ENCODE assay signal across 33 cellular contexts in genomic region chr15:31116423-31117030, GRCh38. TPM values are rescaled to one million over a fixed set of nuclear protein-coding genes. Genes with fewer than 3 reads are reported as not detected.
"Had no signal": no experiment of that assay in that cellular context is flagged by ENCODE, and none has a peak within 500 bp of the region (broad histone marks: within the 10 kb centered on the region; RNA-seq: fewer than 3 reads in every experiment).

No MANE protein-coding gene starts in this region.

- FAIRE-seq: islet of Langerhans, kidney, urothelium cell line had no signal

- H3K27ac ChIP-seq: left lung, lower lobe of right lung, neutrophil, parathyroid adenoma, psoas muscle, right lobe of liver, suprapubic skin, thoracic aorta, tibial artery, upper lobe of right lung had no signal

- H3K4me3 ChIP-seq: left lung, lower lobe of right lung, psoas muscle, right lobe of liver, suprapubic skin, thoracic aorta, tibial artery, upper lobe of right lung had no signal

- H3K9me3 ChIP-seq: neutrophil, psoas muscle, suprapubic skin, upper lobe of right lung had no signal

- ATAC-seq: left colon; left lung; lower lobe of right lung; naive thymus-derived CD8-positive, alpha-beta T cell; psoas muscle; right lobe of liver; stimulated activated naive B cell treated with anti-CD40 and anti-IgM and Interleukin-4, amounts not matched to agents 10 μg/mL and 1 μg/mL and 100 μg/mL, for 72 hours; upper lobe of right lung had no signal

- H3K4me1 ChIP-seq: left lung, lower lobe of right lung, parathyroid adenoma, psoas muscle, right lobe of liver, suprapubic skin, tibial artery, upper lobe of right lung had no signal

- H3K36me3 ChIP-seq: left lung, lower lobe of right lung, neutrophil, right lobe of liver, suprapubic skin, thoracic aorta, tibial artery, upper lobe of right lung had no signal

- DNase-seq: hypothalamus; immature natural killer cell; kidney; left colon; left lung; lower lobe of right lung; mammary epithelial cell; mesenchymal stem cell; naive thymus-derived CD8-positive, alpha-beta T cell; occipital lobe; psoas muscle; right lobe of liver; stimulated activated CD4-positive, alpha-beta T cell treated with anti-CD3 and anti-CD28 coated beads, Interleukin-12 subunit alpha, Interleukin-12 subunit beta, amount 100 ng/mL, for 4 hours; stimulated activated CD4-positive, alpha-beta T cell treated with anti-CD3 and anti-CD28 coated beads, Interleukin-15, amount 100 ng/mL, for 24 hours; stimulated activated CD4-positive, alpha-beta T cell treated with anti-CD3 and anti-CD28 coated beads, Interleukin-2, amount 100 ng/mL, for 24 hours; stimulated activated CD4-positive, alpha-beta T cell treated with anti-CD3 and anti-CD28 coated beads, Interleukin-4, amount 100 ng/mL, for 1 hour; stimulated activated naive B cell treated with anti-CD40 and anti-IgM and Interleukin-4, amounts not matched to agents 10 μg/mL and 1 μg/mL and 100 μg/mL, for 72 hours; tibial artery; trophoblast cell; upper lobe of right lung had no signal

RNA-seq across cellular contexts. Expression of gene TRPM1, which starts 15.0 kb away (rescaled TPM):
- total RNA-seq: kidney; left colon; left lung; liver; lower lobe of right lung; mammary epithelial cell; mucosa of gallbladder; naive thymus-derived CD8-positive, alpha-beta T cell; neural crest cell; occipital lobe; osteocyte; posterior vena cava; psoas muscle; right lobe of liver; skeletal muscle tissue; subcutaneous adipose tissue; thoracic aorta; upper lobe of right lung had no signal
- polyA plus RNA-seq: liver; mammary epithelial cell; naive thymus-derived CD8-positive, alpha-beta T cell had no signal
